In the genomic region with DNA sequence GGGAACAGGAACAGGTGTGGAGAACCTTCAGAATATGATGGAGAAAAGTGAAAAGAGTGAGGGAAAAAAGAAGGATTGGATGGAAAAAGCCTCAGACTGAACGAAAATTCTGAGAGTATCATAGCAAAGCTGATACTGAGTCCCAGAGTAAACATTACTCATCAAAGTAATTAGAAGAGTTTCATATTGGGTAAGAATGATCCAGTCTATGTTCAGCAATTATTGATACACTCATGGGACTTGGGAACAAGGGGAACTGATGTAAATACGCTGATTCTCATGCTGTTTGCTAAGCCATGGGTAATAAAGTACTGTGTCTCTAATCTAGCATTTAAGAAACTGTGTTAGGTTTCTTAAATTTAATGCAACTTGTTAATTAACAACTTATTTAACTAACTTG, we compare ENCODE assay signal across 38 cellular contexts.
"Had no signal": no experiment of that assay in that cellular context is flagged by ENCODE, and none has a peak within 500 bp of the region (broad histone marks: within the 10 kb centered on the region; RNA-seq: fewer than 3 reads in every experiment).

No MANE protein-coding gene starts in this region.

- ATAC-seq: activated CD8-positive, alpha-beta T cell treated with anti-CD3 and anti-CD28 coated beads for 36 hours; activated naive CD4-positive, alpha-beta T cell treated with anti-CD3 and anti-CD28 coated beads, Interleukin-2, amount 50 U/mL, for 72 hours; activated T-cell treated with anti-CD3 and anti-CD28 coated beads, Interleukin-2, amount 50 U/mL, for 4 hours; activated T-cell treated with anti-CD3 and anti-CD28 coated beads, Interleukin-2, amount 50 U/mL, for 72 hours; activated T-helper 17 cell treated with anti-CD3 and anti-CD28 coated beads, Interleukin-2, amount 50 U/mL, for 72 hours; body of pancreas had no signal

- H3K36me3 ChIP-seq: adrenal gland, brain microvascular endothelial cell, breast epithelium, cardiac muscle cell had no signal

- H3K4me3 Mint-ChIP-seq: activated B cell treated with CpG ODN at 0.5 μM for 24 hours; activated CD4-positive, alpha-beta memory T cell treated with anti-CD3 and anti-CD28 coated beads for 36 hours; activated CD4-positive, alpha-beta T cell treated with anti-CD3 and anti-CD28 coated beads, Interleukin-2, amount 10 ng/mL, durations not matched to agents 24 days and 14 days; activated CD8-positive, alpha-beta T cell treated with anti-CD3 and anti-CD28 coated beads for 36 hours; activated naive CD4-positive, alpha-beta T cell treated with anti-CD3 and anti-CD28 coated beads for 36 hours; activated naive CD8-positive, alpha-beta T cell treated with anti-CD3 and anti-CD28 coated beads for 36 hours; activated T-cell treated with anti-CD3 and anti-CD28 coated beads, Interleukin-2, amount 50 U/mL, for 4 hours; activated T-cell treated with anti-CD3 and anti-CD28 coated beads, Interleukin-2, amount 50 U/mL, for 72 hours; activated T-helper 1 cell treated with anti-CD3 and anti-CD28 coated beads, Interleukin-12 subunit alpha, Interleukin-12 subunit beta, Interleukin-2, Interleukin-4 antibody, amounts not matched to agents 30 ng/mL and 10 ng/mL and 1 ng/mL, durations not matched to agents 14 hours and 24 hours and 36 hours; activated T-helper 17 cell treated with anti-CD3 and anti-CD28 coated beads, Interleukin-2, amount 50 U/mL, for 72 hours; central memory CD8-positive, alpha-beta T cell; T-helper 1 cell treated with Interleukin-12 subunit alpha and Interleukin-12 subunit beta and Interleukin-4 antibody, amounts not matched to agents 30 μg/mL and 1 μg/mL, for 36 hours; T-helper 2 cell treated with Interferon-gamma antibody and Interleukin-4, amounts not matched to agents 5 μg/mL and 100 μg/mL, for 36 hours had no signal

- H3K4me1 Mint-ChIP-seq: activated B cell treated with CpG ODN at 0.5 μM for 24 hours; activated CD4-positive, alpha-beta T cell treated with anti-CD3 and anti-CD28 coated beads, Interleukin-2, amount 10 ng/mL, durations not matched to agents 24 days and 14 days; activated naive CD8-positive, alpha-beta T cell treated with anti-CD3 and anti-CD28 coated beads for 36 hours; activated T-helper 17 cell treated with anti-CD3 and anti-CD28 coated beads, Interleukin-2, amount 50 U/mL, for 72 hours; central memory CD8-positive, alpha-beta T cell had no signal

- H3K9me3 Mint-ChIP-seq: activated B cell treated with CpG ODN at 0.5 μM for 24 hours; activated CD4-positive, alpha-beta T cell treated with anti-CD3 and anti-CD28 coated beads, Interleukin-2, amount 10 ng/mL, durations not matched to agents 24 days and 14 days; T-helper 1 cell treated with Interleukin-12 subunit alpha and Interleukin-12 subunit beta and Interleukin-4 antibody, amounts not matched to agents 30 μg/mL and 1 μg/mL, for 36 hours had no signal

- H3K36me3 Mint-ChIP-seq: activated CD4-positive, alpha-beta memory T cell treated with anti-CD3 and anti-CD28 coated beads for 36 hours; activated naive CD4-positive, alpha-beta T cell treated with anti-CD3 and anti-CD28 coated beads, Interleukin-2, amount 50 U/mL, for 72 hours; activated naive CD8-positive, alpha-beta T cell treated with anti-CD3 and anti-CD28 coated beads for 36 hours had no signal

- H3K4me3 ChIP-seq: adrenal gland, body of pancreas, breast epithelium, cardiac muscle cell had no signal

- H3K27ac Mint-ChIP-seq: activated B cell treated with CpG ODN at 0.5 μM for 24 hours; activated CD4-positive, alpha-beta memory T cell treated with anti-CD3 and anti-CD28 coated beads for 36 hours; activated CD4-positive, alpha-beta T cell treated with anti-CD3 and anti-CD28 coated beads, Interleukin-2, amount 10 ng/mL, durations not matched to agents 24 days and 14 days; activated CD8-positive, alpha-beta T cell treated with anti-CD3 and anti-CD28 coated beads for 36 hours; activated naive CD4-positive, alpha-beta T cell treated with anti-CD3 and anti-CD28 coated beads for 36 hours; activated naive CD4-positive, alpha-beta T cell treated with anti-CD3 and anti-CD28 coated beads, Interleukin-2, amount 50 U/mL, for 72 hours; activated naive CD8-positive, alpha-beta T cell treated with anti-CD3 and anti-CD28 coated beads for 36 hours; activated T-cell treated with anti-CD3 and anti-CD28 coated beads, Interleukin-2, amount 50 U/mL, for 72 hours; activated T-helper 1 cell treated with anti-CD3 and anti-CD28 coated beads, Interleukin-12 subunit alpha, Interleukin-12 subunit beta, Interleukin-2, Interleukin-4 antibody, amounts not matched to agents 30 ng/mL and 10 ng/mL and 1 ng/mL, durations not matched to agents 14 hours and 24 hours and 36 hours; activated T-helper 17 cell treated with anti-CD3 and anti-CD28 coated beads, Interleukin-2, amount 50 U/mL, for 72 hours; T-helper 1 cell treated with Interleukin-12 subunit alpha and Interleukin-12 subunit beta and Interleukin-4 antibody, amounts not matched to agents 30 μg/mL and 1 μg/mL, for 36 hours; T-helper 2 cell treated with Interferon-gamma antibody and Interleukin-4, amounts not matched to agents 5 μg/mL and 100 μg/mL, for 36 hours had no signal

- H3K27me3 Mint-ChIP-seq: activated B cell treated with CpG ODN at 0.5 μM for 24 hours; activated CD4-positive, alpha-beta memory T cell treated with anti-CD3 and anti-CD28 coated beads for 36 hours; activated CD4-positive, alpha-beta T cell treated with anti-CD3 and anti-CD28 coated beads, Interleukin-2, amount 10 ng/mL, durations not matched to agents 24 days and 14 days; activated CD8-positive, alpha-beta T cell treated with anti-CD3 and anti-CD28 coated beads for 36 hours; activated naive CD8-positive, alpha-beta T cell treated with anti-CD3 and anti-CD28 coated beads for 36 hours; activated T-helper 17 cell treated with anti-CD3 and anti-CD28 coated beads, Interleukin-2, amount 50 U/mL, for 72 hours; central memory CD8-positive, alpha-beta T cell had no signal

- H3K27me3 ChIP-seq: adrenal gland, body of pancreas, brain microvascular endothelial cell, breast epithelium, cardiac muscle cell had no signal

- FAIRE-seq: astrocyte, TTC549 had no signal

- DNase-seq: activated B cell treated with CpG ODN at 0.5 μM for 24 hours; activated CD4-positive, alpha-beta memory T cell treated with anti-CD3 and anti-CD28 coated beads for 36 hours; activated CD4-positive, alpha-beta T cell treated with anti-CD3 and anti-CD28 coated beads for 4 hours; activated CD4-positive, alpha-beta T cell treated with anti-CD3 and anti-CD28 coated beads, Interleukin-2, amount 10 ng/mL, durations not matched to agents 24 days and 14 days; activated CD4-positive, alpha-beta T cell treated with anti-CD3 and anti-CD28 coated beads, Interleukin-2, amount 50 U/mL, for 1 hour; activated CD4-positive, alpha-beta T cell treated with anti-CD3 and anti-CD28 coated beads, Interleukin-2, amount 50 U/mL, for 4 hours; activated CD4-positive, CD25-positive, alpha-beta regulatory T cell treated with anti-CD3 and anti-CD28 coated beads, Interleukin-2, amount 50 U/mL, for 72 hours; activated CD8-positive, alpha-beta memory T cell treated with anti-CD3 and anti-CD28 coated beads, Interleukin-2, amount 50 U/mL, for 4 hours; activated CD8-positive, alpha-beta T cell treated with anti-CD3 and anti-CD28 coated beads for 36 hours; activated effector memory CD4-positive, alpha-beta T cell treated with anti-CD3 and anti-CD28 coated beads, Interleukin-2, amount 50 U/mL, for 16 hours; activated gamma-delta T cell treated with Interleukin-2 at 50 U/mL for 16 hours; activated naive CD4-positive, alpha-beta T cell; activated naive CD4-positive, alpha-beta T cell treated with anti-CD3 and anti-CD28 coated beads for 36 hours; activated naive CD4-positive, alpha-beta T cell treated with anti-CD3 and anti-CD28 coated beads, Interleukin-2, amount 50 U/mL, for 16 hours; activated naive CD8-positive, alpha-beta T cell treated with anti-CD3 and anti-CD28 coated beads for 36 hours; activated T-cell treated with anti-CD3 and anti-CD28 coated beads for 4 hours; activated T-cell treated with anti-CD3 and anti-CD28 coated beads, Interleukin-2, amount 50 U/mL, for 1 hour; activated T-cell treated with anti-CD3 and anti-CD28 coated beads, Interleukin-2, amount 50 U/mL, for 4 hours; activated T-cell treated with anti-CD3 and anti-CD28 coated beads, Interleukin-2, amount 50 U/mL, for 72 hours; adrenal gland; amniotic stem cell; aorta; body of pancreas; brain microvascular endothelial cell; caudate nucleus; cerebellar nuclear complex; T-helper 2 cell; T-helper 9 cell had no signal
